ENCODE assay signal across 31 cellular contexts in genomic region chr4:39626913-39627312, GRCh38. TPM values are rescaled to one million over a fixed set of nuclear protein-coding genes. Genes with fewer than 3 reads are reported as not detected.
DNase-seq lines count a peak whose midpoint lies in the region; ATAC-seq and TF ChIP-seq lines count a peak whose summit lies in the region.
"Had no signal": no experiment of that assay in that cellular context is flagged by ENCODE, and none has a peak within 500 bp of the region (broad histone marks: within the 10 kb centered on the region; RNA-seq: fewer than 3 reads in every experiment).

No MANE protein-coding gene starts in this region.

- no peaks in the 10 kb centered on the region for H3K9me2 ChIP-seq in SU-DHL-6 (replicated peaks; ENCODE audit: insufficient read depth, low read length)

- in situ Hi-C loops in HAP-1 (cut with MboI; ENCODE audit: low sequenced_read_pairs), result no loop called here

- peak overlapping the region; percentile 96 for H3K27ac ChIP-seq in SU-DHL-6 (ENCODE audit: low read depth, low read length)
- H3K27ac ChIP-seq: heart right ventricle, lower lobe of right lung, pancreas, right atrium auricular region, SJSA1, testis, uterus had no signal

- H3K9me3 ChIP-seq in SU-DHL-6 (ENCODE audit: insufficient read depth, low read length), result no peaks in the 10 kb centered on the region
- H3K9me3 ChIP-seq in HAP-1, result no peaks in the 10 kb centered on the region
- H3K9me3 ChIP-seq: heart right ventricle, lower lobe of right lung, mucosa of descending colon, pancreas, right atrium auricular region, SJSA1, testis, uterus had no signal

- H3K36me3 Mint-ChIP-seq in stimulated activated effector memory CD8-positive, alpha-beta T cell treated with anti-CD3 and anti-CD28 coated beads, Interleukin-12 subunit alpha, Interleukin-12 subunit beta, amount 100 ng/mL, for 72 hours, result no peaks in the 10 kb centered on the region
- H3K36me3 Mint-ChIP-seq: activated naive CD4-positive, alpha-beta T cell treated with anti-CD3 and anti-CD28 coated beads, Interleukin-2, amount 50 U/mL, for 72 hours had no signal

- peak overlapping the region; percentile 3 for H3K27ac Mint-ChIP-seq in stimulated activated effector memory CD8-positive, alpha-beta T cell treated with anti-CD3 and anti-CD28 coated beads, Interleukin-12 subunit alpha, Interleukin-12 subunit beta, amount 100 ng/mL, for 72 hours
- H3K27ac Mint-ChIP-seq: activated CD8-positive, alpha-beta T cell treated with anti-CD3 and anti-CD28 coated beads, Interleukin-2, amount 10 ng/mL, durations not matched to agents 7 days and 5 days; activated naive CD4-positive, alpha-beta T cell treated with anti-CD3 and anti-CD28 coated beads, Interleukin-2, amount 50 U/mL, for 72 hours; activated T-helper 2 cell treated with anti-CD3 and anti-CD28 coated beads, Interferon-gamma antibody, Interleukin-2, Interleukin-4, amounts not matched to agents 10 μg/mL and 5 μg/mL and 100 μg/mL, durations not matched to agents 14 hours and 24 hours and 36 hours; nephron had no signal

- H3K4me2 ChIP-seq in SU-DHL-6 (ENCODE audit: low read depth, low read length, poor library complexity, severe bottlenecking), result peak overlapping the region; percentile 88

- peak; percentile 67 for TF ChIP-seq POLR2A in GM19099 (IDR thresholded peaks at IDR 0.05; ENCODE audit: extremely low read depth, insufficient read length, low read depth)

- peaks cover 6% of the 10 kb centered on the region for H3K4me1 Mint-ChIP-seq in stimulated activated effector memory CD8-positive, alpha-beta T cell treated with anti-CD3 and anti-CD28 coated beads, Interleukin-12 subunit alpha, Interleukin-12 subunit beta, amount 100 ng/mL, for 72 hours
- H3K4me1 Mint-ChIP-seq: nephron had no signal

- H3K27me3 ChIP-seq in SU-DHL-6 (ENCODE audit: low read length) (no peaks in the 10 kb centered on the region), HAP-1 (ENCODE audit: low read depth) (no peaks in the 10 kb centered on the region)
- H3K27me3 ChIP-seq: heart right ventricle, pancreas, right atrium auricular region, SJSA1, testis, uterus had no signal

- no peak overlapping the region for H2AFZ ChIP-seq in SU-DHL-6 (ENCODE audit: low read depth, low read length, severe bottlenecking)

- peaks cover 9% of the 10 kb centered on the region; the same call in 1 of the 2 replicates for H3K36me3 ChIP-seq in SU-DHL-6 (ENCODE audit: low read length)
- no peaks in the 10 kb centered on the region for H3K36me3 ChIP-seq in HAP-1 (replicated peaks)
- H3K36me3 ChIP-seq: pancreas, right atrium auricular region, SJSA1, uterus had no signal

- TF ChIP-seq CTCF in GM12864 (IDR thresholded peaks at IDR 0.05; ENCODE audit: low read depth, low read length, missing control alignments), result no peak
- TF ChIP-seq CTCF in SU-DHL-6 (IDR thresholded peaks at IDR 0.05; ENCODE audit: insufficient read depth, low read length, poor library complexity, severe bottlenecking), result no peak

- peaks cover 6% of the 10 kb centered on the region for H3K4me1 ChIP-seq in HAP-1

- intact Hi-C loops in sciatic nerve (cut with DNase I), result no loop called here

- H3K79me2 ChIP-seq in SU-DHL-6 (ENCODE audit: insufficient read depth, low read length), result peaks cover 54% of the 10 kb centered on the region

- no peak for ATAC-seq in stimulated activated effector memory CD8-positive, alpha-beta T cell treated with anti-CD3 and anti-CD28 coated beads, Interleukin-12 subunit alpha, Interleukin-12 subunit beta, amount 100 ng/mL, for 72 hours
- no peak for ATAC-seq in sciatic nerve
- ATAC-seq: activated CD8-positive, alpha-beta T cell treated with anti-CD3 and anti-CD28 coated beads, Interleukin-2, amount 10 ng/mL, durations not matched to agents 7 days and 5 days; activated naive CD4-positive, alpha-beta T cell treated with anti-CD3 and anti-CD28 coated beads, Interleukin-2, amount 50 U/mL, for 72 hours; heart right ventricle; pancreas had no signal

- peak overlapping the region; percentile 23 for H3K4me3 ChIP-seq in GM12864 (ENCODE audit: low read depth, low read length)
- peak overlapping the region; percentile 69 for H3K4me3 ChIP-seq in SU-DHL-6 (ENCODE audit: insufficient read depth, low read length, poor library complexity, severe bottlenecking)
- H3K4me3 ChIP-seq in HAP-1, result no peak overlapping the region
- H3K4me3 ChIP-seq: heart right ventricle, lower lobe of right lung, mucosa of descending colon, pancreas, right atrium auricular region, SJSA1, testis, uterus had no signal

- H3F3A ChIP-seq in SU-DHL-6 (ENCODE audit: insufficient read depth), result peaks cover 74% of the 10 kb centered on the region

- peak overlapping the region; percentile 69 for H3K9ac ChIP-seq in SU-DHL-6 (ENCODE audit: low read length)

- no peak overlapping the region for H3K4me3 Mint-ChIP-seq in stimulated activated effector memory CD8-positive, alpha-beta T cell treated with anti-CD3 and anti-CD28 coated beads, Interleukin-12 subunit alpha, Interleukin-12 subunit beta, amount 100 ng/mL, for 72 hours
- H3K4me3 Mint-ChIP-seq: activated CD8-positive, alpha-beta T cell treated with anti-CD3 and anti-CD28 coated beads, Interleukin-2, amount 10 ng/mL, durations not matched to agents 7 days and 5 days; CD4-positive, CD25-positive, alpha-beta regulatory T cell; nephron had no signal

- no peaks in the 10 kb centered on the region for H3K9me3 Mint-ChIP-seq in stimulated activated effector memory CD8-positive, alpha-beta T cell treated with anti-CD3 and anti-CD28 coated beads, Interleukin-12 subunit alpha, Interleukin-12 subunit beta, amount 100 ng/mL, for 72 hours
- H3K9me3 Mint-ChIP-seq: activated naive CD4-positive, alpha-beta T cell treated with anti-CD3 and anti-CD28 coated beads, Interleukin-2, amount 50 U/mL, for 72 hours; activated T-helper 2 cell treated with anti-CD3 and anti-CD28 coated beads, Interferon-gamma antibody, Interleukin-2, Interleukin-4, amounts not matched to agents 10 μg/mL and 5 μg/mL and 100 μg/mL, durations not matched to agents 14 hours and 24 hours and 36 hours; CD4-positive, CD25-positive, alpha-beta regulatory T cell; nephron had no signal

- DNase-seq in GM12864 (ENCODE audit: low read depth), result no peak
- no peak for DNase-seq in stimulated activated effector memory CD8-positive, alpha-beta T cell treated with anti-CD3 and anti-CD28 coated beads, Interleukin-12 subunit alpha, Interleukin-12 subunit beta, amount 100 ng/mL, for 72 hours (ENCODE audit: low spot score in 2 of 2)
- DNase-seq in SKM-1 (lab: John Stamatoyannopoulos, UW; ENCODE audit: unreplicated experiment), result no peak
- DNase-seq in sciatic nerve (ENCODE audit: low spot score), result no peak
- no peak for DNase-seq in HAP-1 (ENCODE audit: low spot score in 2 of 2)
- DNase-seq: activated CD4-positive, alpha-beta T cell treated with anti-CD3 and anti-CD28 coated beads for 1 hour; activated CD8-positive, alpha-beta T cell treated with anti-CD3 and anti-CD28 coated beads, Interleukin-2, amount 10 ng/mL, durations not matched to agents 7 days and 5 days; aorta; CD4-positive, CD25-positive, alpha-beta regulatory T cell; effector memory CD4-positive, alpha-beta T cell; EL; erythroblast; heart right ventricle; IMR-90; kidney glomerular epithelial cell; lower lobe of right lung; mucosa of descending colon; NCI-H1092 treated with DMSO at 0.1 percent for 48 hours; NCI-H2029; NCI-H526; pancreas; stimulated activated CD4-positive, alpha-beta T cell treated with anti-CD3 and anti-CD28 coated beads, Interleukin-4, amount 100 ng/mL, for 1 hour; testis; uterus had no signal

- peaks cover 14% of the 10 kb centered on the region; the same call in 1 of the 2 replicates for H4K20me1 ChIP-seq in SU-DHL-6 (ENCODE audit: low read depth, low read length)

RNA-seq across cellular contexts. Expression of gene SMIM14, which starts 11.8 kb away (rescaled TPM):
- total RNA-seq in sciatic nerve, result 32.1 TPM
